14 cellular contexts compared by ENCODE assay signal in genomic region chr17:77845541-77846225, GRCh38.
"Had no signal": no experiment of that assay in that cellular context is flagged by ENCODE, and none has a peak within 500 bp of the region (broad histone marks: within the 10 kb centered on the region; RNA-seq: fewer than 3 reads in every experiment).

No MANE protein-coding gene starts in this region.

- H3K27me3 ChIP-seq: foreskin keratinocyte, heart left ventricle, left lung, tibial nerve had no signal

- H3K9me3 Mint-ChIP-seq: activated naive CD8-positive, alpha-beta T cell treated with anti-CD3 and anti-CD28 coated beads for 36 hours; stimulated activated effector memory CD8-positive, alpha-beta T cell treated with anti-CD3 and anti-CD28 coated beads, Interleukin-12 subunit alpha, Interleukin-12 subunit beta, amount 100 ng/mL, for 72 hours had no signal

- FAIRE-seq: bronchial epithelial cell, colon, islet of Langerhans, small intestine had no signal

- H3K9me3 ChIP-seq: heart left ventricle, left lung, tibial nerve had no signal

- ATAC-seq: foreskin keratinocyte, left lung had no signal

- H3K27me3 Mint-ChIP-seq: activated naive CD8-positive, alpha-beta T cell treated with anti-CD3 and anti-CD28 coated beads for 36 hours had no signal

- H3K27ac ChIP-seq: foreskin keratinocyte, heart left ventricle, left lung, tibial nerve, VCaP had no signal

- H3K36me3 ChIP-seq: heart left ventricle, left lung, tibial nerve had no signal

- H3K36me3 Mint-ChIP-seq: activated naive CD8-positive, alpha-beta T cell treated with anti-CD3 and anti-CD28 coated beads for 36 hours had no signal

- DNase-seq: activated effector memory CD4-positive, alpha-beta T cell treated with anti-CD3 and anti-CD28 coated beads, Interleukin-2, amount 50 U/mL, for 16 hours; activated naive CD8-positive, alpha-beta T cell treated with anti-CD3 and anti-CD28 coated beads for 36 hours; anterior cingulate cortex; foreskin keratinocyte; small intestine; SW 1271 had no signal

- H3K27ac Mint-ChIP-seq: activated naive CD8-positive, alpha-beta T cell treated with anti-CD3 and anti-CD28 coated beads for 36 hours had no signal

- H3K4me3 Mint-ChIP-seq: activated naive CD8-positive, alpha-beta T cell treated with anti-CD3 and anti-CD28 coated beads for 36 hours; stimulated activated effector memory CD8-positive, alpha-beta T cell treated with anti-CD3 and anti-CD28 coated beads, Interleukin-12 subunit alpha, Interleukin-12 subunit beta, amount 100 ng/mL, for 72 hours had no signal

- H3K4me1 ChIP-seq: foreskin keratinocyte, left lung had no signal

- H3K4me3 ChIP-seq: heart left ventricle, left lung, tibial nerve had no signal
